ENCODE assay signal across 10 cellular contexts in genomic region chr14:52840916-52841315, GRCh38. TPM values are rescaled to one million over a fixed set of nuclear protein-coding genes. Genes with fewer than 3 reads are reported as not detected.
DNase-seq lines count a peak whose midpoint lies in the region; ATAC-seq and TF ChIP-seq lines count a peak whose summit lies in the region.
"Had no signal": no experiment of that assay in that cellular context is flagged by ENCODE, and none has a peak within 500 bp of the region (broad histone marks: within the 10 kb centered on the region; RNA-seq: fewer than 3 reads in every experiment).

No MANE protein-coding gene starts in this region.

- H3K4me1 Mint-ChIP-seq in CD14-positive monocyte = peaks cover 7% of the 10 kb centered on the region

- no peaks in the 10 kb centered on the region for H3K27me3 ChIP-seq in Karpas-422 (ENCODE audit: low read length)

- no peak overlapping the region for H3K9ac ChIP-seq in Karpas-422 (ENCODE audit: low read length)

- H3K79me2 ChIP-seq in Karpas-422 (ENCODE audit: low read length) = no peaks in the 10 kb centered on the region

- intact Hi-C loops in CD14-positive monocyte (cut with micrococcal nuclease) = no loop called here

- H3K36me3 ChIP-seq in Karpas-422 (ENCODE audit: insufficient read depth, low read length) = no peaks in the 10 kb centered on the region

- no peak overlapping the region for H3K4me2 ChIP-seq in Karpas-422 (ENCODE audit: low read depth, low read length, poor library complexity, severe bottlenecking)

- no peak overlapping the region for H2AFZ ChIP-seq in Karpas-422 (ENCODE audit: low read length)

- H3K27ac ChIP-seq in epithelial cell of prostate (peak overlapping the region; percentile 16), Karpas-422 (ENCODE audit: low read length) (no peak overlapping the region)

- H3K36me3 Mint-ChIP-seq in CD14-positive monocyte = no peaks in the 10 kb centered on the region
- H3K36me3 Mint-ChIP-seq: WTC11 had no signal

- TF ChIP-seq CTCF in CD14-positive monocyte (IDR thresholded peaks at IDR 0.05) = no peak

- no peaks in the 10 kb centered on the region for H3K27me3 Mint-ChIP-seq in CD14-positive monocyte (ENCODE audit: low read depth in 3 of 3)

- H3K4me3 ChIP-seq in Karpas-422 (ENCODE audit: low read length) = no peak overlapping the region

- no peaks in the 10 kb centered on the region for H3K9me3 ChIP-seq in Karpas-422 (ENCODE audit: low read length)

- peak; percentile 34 for DNase-seq in CD14-positive monocyte (ENCODE audit: low spot score)
- DNase-seq in MV-4-11 (lab: John Stamatoyannopoulos, UW) = peak; percentile 69
- DNase-seq in epithelial cell of prostate (ENCODE audit: low read depth, low spot score) = peak; percentile 8
- peak; percentile 83 for DNase-seq in myocyte (ENCODE audit: low read depth)
- no peak for DNase-seq in Karpas-422
- DNase-seq in activated CD4-positive, alpha-beta T cell treated with anti-CD3 and anti-CD28 coated beads for 1 hour = no peak
- DNase-seq in DMS 273 (lab: John Stamatoyannopoulos, UW; ENCODE audit: unreplicated experiment) = no peak
- DNase-seq: NCI-H2227 treated with DMSO at 0.1 percent for 48 hours had no signal

- H3K4me1 ChIP-seq in Karpas-422 (ENCODE audit: low read length) = no peaks in the 10 kb centered on the region

- H3K4me3 Mint-ChIP-seq in CD14-positive monocyte = no peak overlapping the region
- H3K4me3 Mint-ChIP-seq: WTC11 had no signal

- no peak for ATAC-seq in HG02885 (IDR thresholded peaks at IDR 0.05; ENCODE audit: poor library complexity, unreplicated experiment)

- H3K9me2 ChIP-seq in Karpas-422 (replicated peaks; ENCODE audit: insufficient read depth, low read length) = no peaks in the 10 kb centered on the region

- peak overlapping the region in 1 of 7 donors; percentile 3 for H3K27ac Mint-ChIP-seq in CD14-positive monocyte

- no peaks in the 10 kb centered on the region for H4K20me1 ChIP-seq in Karpas-422 (ENCODE audit: insufficient read depth, low read depth, low read length)

- H3K9me3 Mint-ChIP-seq in CD14-positive monocyte = peaks cover 0 to 6% (median 2%) of the 10 kb centered on the region in 7 donors

RNA-seq across cellular contexts. Expression of gene GNPNAT1, which starts 49.5 kb away (rescaled TPM):
- 1 to 10 TPM; 1.9 to 3.1 TPM for polyA plus RNA-seq in CD14-positive monocyte
- total RNA-seq in myocyte = 16.5 and 18.5 TPM in 2 replicates
- 15.9 TPM for polyA plus RNA-seq in myocyte (2012)
- total RNA-seq in Karpas-422 (2014; rRNA removed; shearing (Covaris generic); ENCODE audit: low replicate concordance) = 14.4 and 30.7 TPM in 2 replicates

Comparison
In these comparisons a context has a peak if more than half of its experiments do, and no peak if none do; other contexts are left out.
1. DNase-seq: peak in CD14-positive monocyte (single experiment), MV-4-11 (single experiment), epithelial cell of prostate (single experiment) and myocyte (single experiment); none in Karpas-422 (single experiment), activated CD4-positive, alpha-beta T cell treated with anti-CD3 and anti-CD28 coated beads for 1 hour (single experiment) and DMS 273 (single experiment).